ENCODE assay signal across 8 cellular contexts in the genomic region with DNA sequence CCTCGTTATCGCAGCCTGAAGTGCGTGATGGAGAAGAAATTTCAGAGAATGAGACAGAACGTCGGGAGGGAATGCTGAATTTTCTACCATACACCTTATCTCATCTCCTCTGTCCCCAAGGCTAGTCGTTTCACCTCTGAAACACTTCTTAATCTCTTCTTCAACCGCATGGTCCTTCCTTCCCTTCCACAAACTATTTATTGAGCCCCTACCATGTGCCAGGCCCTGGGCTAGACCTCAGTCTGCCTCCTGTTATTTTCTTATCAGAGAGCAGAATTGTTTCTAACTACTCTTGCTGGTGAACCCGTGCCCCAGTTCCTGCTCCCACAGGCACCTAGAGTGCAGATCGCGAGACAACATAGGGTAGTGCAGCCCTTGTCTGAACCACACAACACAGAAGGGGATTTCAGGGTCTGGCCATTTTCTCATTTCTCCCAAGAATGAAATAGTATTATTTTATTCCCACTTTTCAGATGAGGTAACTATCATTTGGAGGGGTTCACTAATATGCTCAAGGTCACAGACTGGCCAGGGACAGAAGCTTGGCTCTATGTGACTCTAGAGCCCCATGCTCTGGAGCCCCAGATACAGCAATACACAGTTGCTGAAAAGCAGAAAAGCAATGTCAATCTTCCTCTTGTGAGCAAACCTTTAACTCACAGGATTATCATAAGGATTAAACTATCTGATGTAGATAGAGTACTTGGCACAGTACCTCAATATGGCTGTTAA. TPM values are rescaled to one million over a fixed set of nuclear protein-coding genes. Genes with fewer than 3 reads are reported as not detected.
DNase-seq lines count a peak whose midpoint lies in the region; ATAC-seq and TF ChIP-seq lines count a peak whose summit lies in the region.

No MANE protein-coding gene starts in this region.

- TF ChIP-seq CTCF in brain microvascular endothelial cell (IDR thresholded peaks at IDR 0.05; ENCODE audit: low read depth, low read length, missing control alignments), result no peak
- TF ChIP-seq CTCF in lung (IDR thresholded peaks at IDR 0.05; ENCODE audit: control extremely low read depth, extremely low read depth), result no peak
- no peak for TF ChIP-seq CTCF in uterus (IDR thresholded peaks at IDR 0.05)

- TF ChIP-seq POLR2A in uterus (IDR thresholded peaks at IDR 0.05), result no peak

- H3K27me3 ChIP-seq in brain microvascular endothelial cell (replicated peaks) (no peaks in the 10 kb centered on the region), lung (ENCODE audit: control insufficient read depth, insufficient read depth) (no peaks in the 10 kb centered on the region), uterus (no peaks in the 10 kb centered on the region)

- H3K4me3 ChIP-seq in brain microvascular endothelial cell (ENCODE audit: low read depth, low read length) (peak overlapping the region; percentile 63), lung (peak overlapping the region; percentile 64), uterus (peak overlapping the region; percentile 40 to 93)

- in situ Hi-C loops in brain microvascular endothelial cell (cut with HindIII; ENCODE audit: low pct_ligation_motif_present, low sequenced_read_pairs), result no loop called here

- WGBS in lung, 2 donors, result 2 to 3% methylated on average over 10 of the region's 10 CpGs

- DNase-seq in M059J (ENCODE audit: low read depth), result peak; percentile 18
- no peak for DNase-seq in brain microvascular endothelial cell
- DNase-seq in lung (ENCODE audit: low spot score), result no peak
- no peak for DNase-seq in uterus
- DNase-seq in NCI-H774 (lab: John Stamatoyannopoulos, UW), result no peak
- DNase-seq in glomerular visceral epithelial cell (ENCODE audit: extremely low spot score), result no peak
- DNase-seq in NCI-H1105 (lab: John Stamatoyannopoulos, UW), result no peak

- H3K27ac ChIP-seq in brain microvascular endothelial cell, result peak overlapping the region; percentile 3
- H3K27ac ChIP-seq in lung (ENCODE audit: low read depth in 1 of 2, low read length in 1 of 2), result peak overlapping the region; percentile 81 to 91
- peak overlapping the region; percentile 89 to 98 for H3K27ac ChIP-seq in uterus

- intact Hi-C loops in uterus (cut with DNase I; ENCODE audit: low total_unique reads), result no loop called here

- peak; percentile 26 for ATAC-seq in GM18511 (IDR thresholded peaks at IDR 0.05; ENCODE audit: unreplicated experiment)
- no peak for ATAC-seq in lung (ENCODE audit: insufficient read depth, low FRiP score)

- H3K4me1 ChIP-seq in lung (ENCODE audit: control insufficient read depth in 2 of 2, insufficient read depth in 2 of 2, low read length in 2 of 2), result peaks cover 6 to 31% of the 10 kb centered on the region in 2 donors
- H3K4me1 ChIP-seq in uterus, result peaks cover 0 to 8% of the 10 kb centered on the region in 2 donors

- H3K9me3 ChIP-seq in lung (ENCODE audit: control insufficient read depth in 2 of 2, insufficient read depth in 1 of 2, low read length in 1 of 2) (no peaks in the 10 kb centered on the region), uterus (no peaks in the 10 kb centered on the region)

- H3K36me3 ChIP-seq in brain microvascular endothelial cell (replicated peaks) (peaks cover 8% of the 10 kb centered on the region), lung (ENCODE audit: control insufficient read depth in 2 of 2, insufficient read depth in 2 of 2, low read length in 2 of 2) (peaks cover 0 to 14% of the 10 kb centered on the region in 2 donors), uterus (no peaks in the 10 kb centered on the region)

RNA-seq across cellular contexts. Expression of a gene that starts 0.6 kb away (rescaled TPM):
- 149 and 150 TPM in 2 replicates for total RNA-seq in M059J (2014; rRNA removed; shearing (Covaris generic))
- total RNA-seq in lung (100 to 1,000 TPM in 1 of 2 donors, 10 to 100 TPM in 1; 96.5 to 119 TPM), uterus (10 to 100 TPM; 38.7 to 53.8 (median 47.9) TPM)
- polyA plus RNA-seq in lung, result 100 to 1,000 TPM in 1 of 2 donors, 10 to 100 TPM in 1; 95.2 to 125 TPM

RNA-seq across cellular contexts. Expression of a gene that starts 8.3 kb away (rescaled TPM):
- total RNA-seq in M059J (2014; rRNA removed; shearing (Covaris generic)), result 34.8 and 46.5 TPM in 2 replicates
- total RNA-seq in lung, result 10 to 100 TPM; 47.3 to 77.9 TPM
- 10 to 100 TPM; 45.9 to 67.5 TPM for polyA plus RNA-seq in lung
- total RNA-seq in uterus, result 100 to 1,000 TPM in 1 of 4 donors, 10 to 100 TPM in 3; 25.6 to 110 (median 45.8) TPM

RNA-seq across cellular contexts. Expression of a gene that starts 31.7 kb away (rescaled TPM):
- 26.3 and 26.4 TPM in 2 replicates for total RNA-seq in M059J (2014; rRNA removed; shearing (Covaris generic))
- total RNA-seq in lung, result 10 to 100 TPM; 24.6 to 25.6 TPM
- polyA plus RNA-seq in lung, result 10 to 100 TPM; 12.4 to 20.4 TPM
- 10 to 100 TPM in 3 of 4 donors, 1 to 10 TPM in 1; 6.4 to 34.1 (median 20.4) TPM for total RNA-seq in uterus

RNA-seq across cellular contexts. Expression of a gene that starts 48.5 kb away (rescaled TPM):
- total RNA-seq in M059J (2014; rRNA removed; shearing (Covaris generic)), result 84.6 and 99.6 TPM in 2 replicates
- total RNA-seq in lung, result 10 to 100 TPM; 55.5 to 63.9 TPM
- polyA plus RNA-seq in lung, result 10 to 100 TPM; 29.4 to 47.9 TPM
- total RNA-seq in uterus, result 100 to 1,000 TPM in 1 of 4 donors, 10 to 100 TPM in 3; 25.9 to 109 (median 68.1) TPM

Comparison
In these comparisons a context has a peak if more than half of its experiments do, and no peak if none do; other contexts are left out.
1. H3K27ac ChIP-seq: peak in every context shown above with its lines; median percentile 94 in uterus; 86 in lung; 3 in brain microvascular endothelial cell.